Comparison of ENCODE assay signal across 1 cellular context in the genomic region with DNA sequence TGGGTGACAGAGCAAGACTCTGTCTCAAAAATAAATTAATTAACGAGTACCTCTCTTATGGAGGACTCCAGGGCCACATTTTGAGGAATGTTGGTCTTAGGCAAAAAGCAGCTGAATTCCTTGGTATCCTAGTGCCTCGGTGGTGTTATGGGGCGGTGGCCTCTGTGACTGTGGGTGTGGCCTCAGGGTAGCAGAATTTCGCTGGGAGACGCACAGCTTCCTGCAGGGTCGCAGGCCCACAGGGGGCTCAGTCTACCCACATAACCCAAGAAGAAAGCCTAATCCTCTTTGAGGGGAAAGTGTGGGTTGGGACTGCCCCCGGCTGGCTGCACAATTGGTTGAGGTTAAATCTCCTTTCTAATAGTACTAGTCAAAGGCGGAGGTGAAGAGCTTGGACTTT.
TF ChIP-seq lines count a peak whose summit lies in the region.

No MANE protein-coding gene starts in this region.

TF ChIP-seq in H1, 55 proteins besides CTCF, POLR2A, EP300 and RAD21:
- TF ChIP-seq RNF2 (IDR thresholded peaks at IDR 0.05; ENCODE audit: borderline replicate concordance, low read depth, low read length, missing control alignments, poor library complexity, severe bottlenecking) (no peak), KDM5A (IDR thresholded peaks at IDR 0.05; ENCODE audit: low read length) (no peak), EGR1 (IDR thresholded peaks at IDR 0.05; ENCODE audit: borderline replicate concordance, low read depth, low read length) (no peak), HDAC6 (IDR thresholded peaks at IDR 0.05; ENCODE audit: low read depth, low read length) (no peak), ASH2L (IDR thresholded peaks at IDR 0.05; ENCODE audit: low read length) (no peak), RBBP5 (IDR thresholded peaks at IDR 0.05; ENCODE audit: borderline replicate concordance, low read depth, low read length) (no peak), SRF (IDR thresholded peaks at IDR 0.05; ENCODE audit: low read depth, low read length) (no peak), KDM1A (IDR thresholded peaks at IDR 0.05; ENCODE audit: borderline replicate concordance, low read length) (no peak), CREB1 (IDR thresholded peaks at IDR 0.05) (no peak)
- TF ChIP-seq, protein P1, sequence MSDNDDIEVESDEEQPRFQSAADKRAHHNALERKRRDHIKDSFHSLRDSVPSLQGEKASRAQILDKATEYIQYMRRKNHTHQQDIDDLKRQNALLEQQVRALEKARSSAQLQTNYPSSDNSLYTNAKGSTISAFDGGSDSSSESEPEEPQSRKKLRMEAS (IDR thresholded peaks at IDR 0.05): no peak
